In genomic region chr10:101818958-101819633, GRCh38 we compare ENCODE assay signal across 8 cellular contexts. TPM values are rescaled to one million over a fixed set of nuclear protein-coding genes. Genes with fewer than 3 reads are reported as not detected.
DNase-seq lines count a peak whose midpoint lies in the region; ATAC-seq and TF ChIP-seq lines count a peak whose summit lies in the region.

No MANE protein-coding gene starts in this region.

- in situ Hi-C loops in GM23248 (cut with MboI) = no loop called here

- peak overlapping the region; percentile 90 for H3K4me2 ChIP-seq in GM23248 (ENCODE audit: unreplicated experiment)

- H3K27me3 ChIP-seq in GM23248 (replicated peaks; ENCODE audit: insufficient read depth) = no peaks in the 10 kb centered on the region
- no peaks in the 10 kb centered on the region for H3K27me3 ChIP-seq in MG63
- no peaks in the 10 kb centered on the region for H3K27me3 ChIP-seq in breast epithelium
- no peaks in the 10 kb centered on the region for H3K27me3 ChIP-seq in right lobe of liver
- H3K27me3 ChIP-seq in tibial artery = no peaks in the 10 kb centered on the region

- H2AFZ ChIP-seq in GM23248 = peak overlapping the region; percentile 94

- TF ChIP-seq POLR2A in breast epithelium (IDR thresholded peaks at IDR 0.05) (no peak), right lobe of liver (IDR thresholded peaks at IDR 0.05) (no peak)

- WGBS in GM23248 (ENCODE audit: low coverage in 1 of 2, low lambda C conversion rate in 2 of 2, missing lambda C conversion rate in 2 of 2), 2 experiments = 29 to 39% methylated on average over 13 of the region's 13 CpGs
- WGBS in right lobe of liver (ENCODE audit: insufficient coverage, low coverage, low lambda C conversion rate, missing lambda C conversion rate) = 17% methylated on average over 13 of the region's 13 CpGs

- H3F3A ChIP-seq in GM23248 (ENCODE audit: insufficient read depth) = peaks cover 31% of the 10 kb centered on the region

- H3K9me2 ChIP-seq in GM23248 (ENCODE audit: insufficient read depth) = no peaks in the 10 kb centered on the region

- H3K79me2 ChIP-seq in GM23248 (ENCODE audit: insufficient read depth) = peaks cover 46% of the 10 kb centered on the region

- peak overlapping the region; percentile 59 for H3K27ac ChIP-seq in GM23248
- H3K27ac ChIP-seq in breast epithelium = peak overlapping the region; percentile 94 to 95
- peak overlapping the region; percentile 85 to 98 (median 91) for H3K27ac ChIP-seq in right lobe of liver
- peak overlapping the region; percentile 80 to 98 for H3K27ac ChIP-seq in tibial artery

- intact Hi-C loops in breast epithelium (cut with DNase I; ENCODE audit: low total_unique reads) (no loop called here), right lobe of liver (cut with DNase I) (no loop called here), tibial artery (cut with DNase I; ENCODE audit: low total_unique reads) (no loop called here)

- H4K20me1 ChIP-seq in GM23248 (ENCODE audit: insufficient read depth) = peaks cover 29% of the 10 kb centered on the region

- ATAC-seq in right lobe of liver = peak; percentile 9 to 32 (median 16)

- H3K4me1 ChIP-seq in GM23248 (ENCODE audit: insufficient read depth) (peaks cover 12% of the 10 kb centered on the region), breast epithelium (peaks cover 0 to 3% of the 10 kb centered on the region in 2 donors), right lobe of liver (peaks cover 0 to 13% (median 0%) of the 10 kb centered on the region in 4 donors), tibial artery (peaks cover 0 to 26% (median 16%) of the 10 kb centered on the region in 4 donors)

- DNase-seq in NCI-H2081 (lab: John Stamatoyannopoulos, UW) = peak; percentile 12 to 56
- no peak for DNase-seq in NCI-H2081 treated with DMSO at 0.1 percent for 48 hours (lab: John Stamatoyannopoulos, UW)
- no peak for DNase-seq in GM23248
- no peak for DNase-seq in MG63
- peak in 1 of 2 donors; percentile 50 for DNase-seq in breast epithelium (ENCODE audit: low spot score in 2 of 2)
- no peak for DNase-seq in right lobe of liver
- DNase-seq in tibial artery = no peak
- no peak for DNase-seq in stimulated activated CD4-positive, alpha-beta T cell treated with anti-CD3 and anti-CD28 coated beads, Interleukin-1b, Interleukin-23, amount 100 ng/mL, for 48 hours

- H3K36me3 ChIP-seq in GM23248 (ENCODE audit: low read depth) (no peaks in the 10 kb centered on the region), MG63 (peaks cover 7% of the 10 kb centered on the region), breast epithelium (no peaks in the 10 kb centered on the region), right lobe of liver (no peaks in the 10 kb centered on the region), tibial artery (no peaks in the 10 kb centered on the region)

- TF ChIP-seq CTCF in breast epithelium (IDR thresholded peaks at IDR 0.05) (no peak), right lobe of liver (IDR thresholded peaks at IDR 0.05) (no peak), tibial artery (IDR thresholded peaks at IDR 0.05) (no peak)

- H3K9me3 ChIP-seq in GM23248 (ENCODE audit: low read depth) (no peaks in the 10 kb centered on the region), MG63 (no peaks in the 10 kb centered on the region), breast epithelium (no peaks in the 10 kb centered on the region), right lobe of liver (no peaks in the 10 kb centered on the region), tibial artery (no peaks in the 10 kb centered on the region)

- H3K4me3 ChIP-seq in GM23248 (peak overlapping the region; percentile 69), MG63 (peak overlapping the region; percentile 76), breast epithelium (peak overlapping the region; percentile 92 to 99 (median 96)), right lobe of liver (peak overlapping the region; percentile 80 to 99 (median 95)), tibial artery (peak overlapping the region; percentile 96 to 99)

- H3K9ac ChIP-seq in GM23248 = peak overlapping the region; percentile 62

RNA-seq across cellular contexts. Expression of gene OGA, which starts 0.9 kb away (rescaled TPM):
- 73.6 and 78.0 TPM in 2 replicates for total RNA-seq in GM23248 (2014; rRNA removed; shearing (Covaris generic))
- polyA plus RNA-seq in GM23248 (2016; fragmentation: Nextera tagmentation; extraction: Ambion mirVana) = 35.2 and 42.5 TPM in 2 replicates
- 31.3 and 66.7 TPM in 2 replicates for total RNA-seq in MG63 (2014; rRNA removed; shearing (Covaris generic); ENCODE audit: low replicate concordance)
- 100 to 1,000 TPM; 169 to 200 (median 181) TPM for total RNA-seq in breast epithelium
- 10 to 100 TPM; 34.7 to 52.2 (median 36.7) TPM for total RNA-seq in right lobe of liver

RNA-seq across cellular contexts. Expression of gene KCNIP2, which starts 24.5 kb away (rescaled TPM):
- total RNA-seq in GM23248 (2014; rRNA removed; shearing (Covaris generic)) = 0.22 TPM in 1 of 2 replicates, not detected in the other
- polyA plus RNA-seq in GM23248 (2016; fragmentation: Nextera tagmentation; extraction: Ambion mirVana) = 0.15 and 0.24 TPM in 2 replicates
- not detected in 2 replicates for total RNA-seq in MG63 (2014; rRNA removed; shearing (Covaris generic); ENCODE audit: low replicate concordance)
- 10 to 100 TPM; 11.9 to 90.4 (median 20.6) TPM for total RNA-seq in breast epithelium
- 1 to 10 TPM in 5 of 6 experiments, under 1 TPM in 1; 0.53 to 1.9 (median 1.1) TPM for total RNA-seq in right lobe of liver

RNA-seq across cellular contexts. Expression of gene NPM3, which starts 35.9 kb away (rescaled TPM):
- 62.0 and 69.6 TPM in 2 replicates for total RNA-seq in GM23248 (2014; rRNA removed; shearing (Covaris generic))
- polyA plus RNA-seq in GM23248 (2016; fragmentation: Nextera tagmentation; extraction: Ambion mirVana) = 2.9 and 4.1 TPM in 2 replicates
- total RNA-seq in MG63 (2014; rRNA removed; shearing (Covaris generic); ENCODE audit: low replicate concordance) = 30.8 and 87.3 TPM in 2 replicates
- total RNA-seq in breast epithelium = 10 to 100 TPM; 37.3 to 61.0 (median 43.9) TPM
- 10 to 100 TPM in 3 of 6 experiments, 1 to 10 TPM in 3; 4.7 to 31.8 (median 8.6) TPM for total RNA-seq in right lobe of liver

RNA-seq across cellular contexts. Expression of gene FGF8, which starts 43.2 kb away (rescaled TPM):
- 4.4 TPM in 1 of 2 replicates, not detected in the other for total RNA-seq in GM23248 (2014; rRNA removed; shearing (Covaris generic))
- polyA plus RNA-seq in GM23248 (2016; fragmentation: Nextera tagmentation; extraction: Ambion mirVana) = not detected in 2 replicates
- total RNA-seq in MG63 (2014; rRNA removed; shearing (Covaris generic); ENCODE audit: low replicate concordance) = not detected in 2 replicates
- total RNA-seq in breast epithelium (not detected), right lobe of liver (not detected)

Comparison
In these comparisons a context has a peak if more than half of its experiments do, and no peak if none do; other contexts are left out.
1. DNase-seq: peak in NCI-H2081 (2 of 2); none in NCI-H2081 treated with DMSO at 0.1 percent for 48 hours (single experiment), GM23248 (single experiment), MG63 (single experiment), right lobe of liver (0 of 3), tibial artery (0 of 2) and stimulated activated CD4-positive, alpha-beta T cell treated with anti-CD3 and anti-CD28 coated beads, Interleukin-1b, Interleukin-23, amount 100 ng/mL, for 48 hours (single experiment).
2. RNA of gene KCNIP2, which starts 24.5 kb away (total RNA-seq): 11.9 to 90.4 TPM in breast epithelium; 0.53 to 1.9 TPM in right lobe of liver, 0.22 TPM in GM23248 and not detected in MG63; every median in the first group is over 4 times any median in the second.
3. Peak in every context shown above with its lines, with median percentiles within 50 percentile points of each other: H3K27ac ChIP-seq and H3K4me3 ChIP-seq.